ENCODE assay signal across 17 cellular contexts in the genomic region with DNA sequence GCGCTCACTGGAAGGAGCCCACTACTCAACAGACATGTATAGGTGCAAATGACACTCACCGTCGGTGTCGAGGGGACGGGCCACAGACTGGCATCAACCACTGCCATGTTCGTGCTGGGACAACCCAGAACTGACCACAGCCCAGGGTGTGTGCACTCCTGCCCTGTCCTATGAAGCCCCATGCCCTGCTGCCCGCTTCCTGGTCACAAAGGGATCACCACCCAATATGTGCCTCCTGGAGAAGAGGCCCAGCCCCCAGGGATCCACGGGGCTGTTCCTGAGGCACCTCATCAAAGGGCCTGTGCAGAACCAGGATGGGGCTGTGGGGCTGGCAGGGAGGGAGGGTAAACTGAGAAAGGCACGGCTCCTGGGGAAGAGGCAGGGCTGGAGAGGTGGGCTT. TPM values are rescaled to one million over a fixed set of nuclear protein-coding genes. Genes with fewer than 3 reads are reported as not detected.
A peak's percentile ranks its signal among the peaks of the same experiment; 100 is the strongest.
DNase-seq lines count a peak whose midpoint lies in the region; ATAC-seq and TF ChIP-seq lines count a peak whose summit lies in the region.
"Had no signal": no experiment of that assay in that cellular context is flagged by ENCODE, and none has a peak within 500 bp of the region (broad histone marks: within the 10 kb centered on the region; RNA-seq: fewer than 3 reads in every experiment).

No MANE protein-coding gene starts in this region.

- no peak for DNase-seq in activated CD8-positive, alpha-beta T cell treated with anti-CD3 and anti-CD28 coated beads, Interleukin-2, amount 10 ng/mL, durations not matched to agents 7 days and 5 days
- DNase-seq in activated CD8-positive, alpha-beta T cell treated with anti-CD3 and anti-CD28 coated beads for 36 hours: no peak
- no peak for DNase-seq in CD4-positive, CD25-positive, alpha-beta regulatory T cell
- no peak for DNase-seq in activated B cell treated with CpG ODN at 0.5 μM for 24 hours
- peak; percentile 32 for DNase-seq in osteoblast (ENCODE audit: insufficient read length, low spot score, missing footprints)
- DNase-seq in NCI-H1417 treated with DMSO at 0.1 percent for 48 hours (lab: John Stamatoyannopoulos, UW): no peak
- no peak for DNase-seq in lower leg skin (ENCODE audit: low spot score in 2 of 2)
- no peak for DNase-seq in HuH-7.5 (ENCODE audit: low spot score)
- DNase-seq: HFFc6, NCI-H1092 treated with DMSO at 0.1 percent for 48 hours, NCI-H1694 treated with DMSO at 0.1 percent for 48 hours, NCI-H2107, NCI-H2227 treated with DMSO at 0.1 percent for 48 hours had no signal

- H3K27ac ChIP-seq in CD4-positive, CD25-positive, alpha-beta regulatory T cell (ENCODE audit: insufficient read depth, low read length, poor library complexity, severe bottlenecking): no peak overlapping the region
- no peak overlapping the region for H3K27ac ChIP-seq in osteoblast (ENCODE audit: low read depth, low read length)

- no peak for TF ChIP-seq POLR2A in lower leg skin (IDR thresholded peaks at IDR 0.05)

- H4K20me1 ChIP-seq in osteoblast (ENCODE audit: insufficient read depth, low read length): no peaks in the 10 kb centered on the region

- no peak overlapping the region for H3K4me3 Mint-ChIP-seq in activated CD8-positive, alpha-beta T cell treated with anti-CD3 and anti-CD28 coated beads, Interleukin-2, amount 10 ng/mL, durations not matched to agents 7 days and 5 days
- no peak overlapping the region for H3K4me3 Mint-ChIP-seq in activated CD8-positive, alpha-beta T cell treated with anti-CD3 and anti-CD28 coated beads for 36 hours
- no peak overlapping the region for H3K4me3 Mint-ChIP-seq in CD4-positive, CD25-positive, alpha-beta regulatory T cell
- no peak overlapping the region for H3K4me3 Mint-ChIP-seq in activated B cell treated with CpG ODN at 0.5 μM for 24 hours
- H3K4me3 Mint-ChIP-seq: HFFc6 had no signal

- H3K27me3 ChIP-seq in CD4-positive, CD25-positive, alpha-beta regulatory T cell (ENCODE audit: control insufficient read depth, insufficient read depth, low read length): no peaks in the 10 kb centered on the region
- no peaks in the 10 kb centered on the region for H3K27me3 ChIP-seq in osteoblast (ENCODE audit: insufficient read depth, low read length)
- H3K27me3 ChIP-seq: BLaER1 treated with 17β-estradiol and CSF1 and Interleukin-3, amounts not matched to agents 10 nM and 100 nM had no signal

- TF ChIP-seq CTCF in activated CD8-positive, alpha-beta T cell treated with anti-CD3 and anti-CD28 coated beads for 36 hours (IDR thresholded peaks at IDR 0.05): no peak
- TF ChIP-seq CTCF in activated B cell treated with CpG ODN at 0.5 μM for 24 hours (IDR thresholded peaks at IDR 0.05) (no peak), osteoblast (IDR thresholded peaks at IDR 0.05; ENCODE audit: extremely low read depth, low read depth, low read length) (no peak), lower leg skin (IDR thresholded peaks at IDR 0.05) (no peak)

- H3K36me3 ChIP-seq in CD4-positive, CD25-positive, alpha-beta regulatory T cell (ENCODE audit: control insufficient read depth, insufficient read depth, low read length): peaks cover 23% of the 10 kb centered on the region
- peaks cover 21% of the 10 kb centered on the region for H3K36me3 ChIP-seq in osteoblast (ENCODE audit: insufficient read depth, low read length)

- no peaks in the 10 kb centered on the region for H3K9me3 ChIP-seq in CD4-positive, CD25-positive, alpha-beta regulatory T cell (ENCODE audit: control insufficient read depth in 2 of 2, low read length in 2 of 2)
- no peaks in the 10 kb centered on the region for H3K9me3 ChIP-seq in osteoblast (ENCODE audit: low read depth, low read length)
- H3K9me3 ChIP-seq: BLaER1 treated with 17β-estradiol and CSF1 and Interleukin-3, amounts not matched to agents 10 nM and 100 nM had no signal

- H3K9me3 Mint-ChIP-seq in activated CD8-positive, alpha-beta T cell treated with anti-CD3 and anti-CD28 coated beads, Interleukin-2, amount 10 ng/mL, durations not matched to agents 7 days and 5 days (ENCODE audit: insufficient read depth): no peaks in the 10 kb centered on the region
- H3K9me3 Mint-ChIP-seq in activated CD8-positive, alpha-beta T cell treated with anti-CD3 and anti-CD28 coated beads for 36 hours: no peaks in the 10 kb centered on the region
- no peaks in the 10 kb centered on the region for H3K9me3 Mint-ChIP-seq in CD4-positive, CD25-positive, alpha-beta regulatory T cell
- no peaks in the 10 kb centered on the region for H3K9me3 Mint-ChIP-seq in activated B cell treated with CpG ODN at 0.5 μM for 24 hours
- H3K9me3 Mint-ChIP-seq: HFFc6 had no signal

- peak overlapping the region; percentile 30 for H3K27ac Mint-ChIP-seq in activated CD8-positive, alpha-beta T cell treated with anti-CD3 and anti-CD28 coated beads, Interleukin-2, amount 10 ng/mL, durations not matched to agents 7 days and 5 days
- no peak overlapping the region for H3K27ac Mint-ChIP-seq in activated CD8-positive, alpha-beta T cell treated with anti-CD3 and anti-CD28 coated beads for 36 hours
- peak overlapping the region in 2 of 3 donors; percentile 20 to 75 for H3K27ac Mint-ChIP-seq in CD4-positive, CD25-positive, alpha-beta regulatory T cell
- peak overlapping the region; percentile 41 for H3K27ac Mint-ChIP-seq in activated B cell treated with CpG ODN at 0.5 μM for 24 hours
- H3K27ac Mint-ChIP-seq: HFFc6 had no signal

- H3K36me3 Mint-ChIP-seq in activated CD8-positive, alpha-beta T cell treated with anti-CD3 and anti-CD28 coated beads, Interleukin-2, amount 10 ng/mL, durations not matched to agents 7 days and 5 days (ENCODE audit: low read depth): peaks cover 61% of the 10 kb centered on the region
- peaks cover 28% of the 10 kb centered on the region for H3K36me3 Mint-ChIP-seq in activated CD8-positive, alpha-beta T cell treated with anti-CD3 and anti-CD28 coated beads for 36 hours (ENCODE audit: low read depth)
- H3K36me3 Mint-ChIP-seq in CD4-positive, CD25-positive, alpha-beta regulatory T cell: peaks cover 17% of the 10 kb centered on the region
- peaks cover 90% of the 10 kb centered on the region for H3K36me3 Mint-ChIP-seq in activated B cell treated with CpG ODN at 0.5 μM for 24 hours (ENCODE audit: low read depth)

- H3K4me2 ChIP-seq in osteoblast (ENCODE audit: insufficient read depth, low read length): no peak overlapping the region

- intact Hi-C loops in activated CD8-positive, alpha-beta T cell treated with anti-CD3 and anti-CD28 coated beads for 36 hours (cut with micrococcal nuclease): no loop called here
- intact Hi-C loops in activated B cell treated with CpG ODN at 0.5 μM for 24 hours (cut with micrococcal nuclease) (no loop called here), lower leg skin (cut with DNase I; ENCODE audit: low total_unique reads) (no loop called here)

- peaks cover 71% of the 10 kb centered on the region for H3K4me1 Mint-ChIP-seq in activated CD8-positive, alpha-beta T cell treated with anti-CD3 and anti-CD28 coated beads, Interleukin-2, amount 10 ng/mL, durations not matched to agents 7 days and 5 days (ENCODE audit: low read depth)
- peaks cover 49% of the 10 kb centered on the region for H3K4me1 Mint-ChIP-seq in activated CD8-positive, alpha-beta T cell treated with anti-CD3 and anti-CD28 coated beads for 36 hours (ENCODE audit: low read depth)
- peaks cover 5 to 62% (median 30%) of the 10 kb centered on the region in 4 donors for H3K4me1 Mint-ChIP-seq in CD4-positive, CD25-positive, alpha-beta regulatory T cell
- peaks cover 46% of the 10 kb centered on the region for H3K4me1 Mint-ChIP-seq in activated B cell treated with CpG ODN at 0.5 μM for 24 hours

- no peaks in the 10 kb centered on the region for H3K79me2 ChIP-seq in osteoblast (ENCODE audit: insufficient read depth, low read length)

- 87 to 88% methylated on average over 9 of the region's 9 CpGs for WGBS in lower leg skin, 2 donors

- no peak for ATAC-seq in activated CD8-positive, alpha-beta T cell treated with anti-CD3 and anti-CD28 coated beads, Interleukin-2, amount 10 ng/mL, durations not matched to agents 7 days and 5 days
- ATAC-seq in activated CD8-positive, alpha-beta T cell treated with anti-CD3 and anti-CD28 coated beads for 36 hours: no peak
- ATAC-seq in CD4-positive, CD25-positive, alpha-beta regulatory T cell (ENCODE audit: low read depth in 2 of 2): no peak
- ATAC-seq in activated B cell treated with CpG ODN at 0.5 μM for 24 hours (ENCODE audit: low read depth): no peak

- CTCF ChIA-PET in activated CD8-positive, alpha-beta T cell treated with anti-CD3 and anti-CD28 coated beads, Interleukin-2, amount 10 ng/mL, durations not matched to agents 7 days and 5 days (lab: Charles Lee): interaction anchor here (1.2 kb wide), 1 partner anchor 88 kb away, joined by 4 read pairs; no protein-coding TSS in a partner anchor
- CTCF ChIA-PET in activated CD8-positive, alpha-beta T cell treated with anti-CD3 and anti-CD28 coated beads for 36 hours (lab: Charles Lee): interaction anchor here (1.0 to 1.3 kb wide), 2 partner anchors 51 to 152 kb away, joined by 3 to 6 read pairs; no protein-coding TSS in a partner anchor
- CTCF ChIA-PET in activated B cell treated with CpG ODN at 0.5 μM for 24 hours (lab: Charles Lee): no interaction called here

- H3K27me3 Mint-ChIP-seq in activated CD8-positive, alpha-beta T cell treated with anti-CD3 and anti-CD28 coated beads, Interleukin-2, amount 10 ng/mL, durations not matched to agents 7 days and 5 days (ENCODE audit: low read depth): no peaks in the 10 kb centered on the region
- H3K27me3 Mint-ChIP-seq in activated CD8-positive, alpha-beta T cell treated with anti-CD3 and anti-CD28 coated beads for 36 hours: no peaks in the 10 kb centered on the region
- no peaks in the 10 kb centered on the region for H3K27me3 Mint-ChIP-seq in CD4-positive, CD25-positive, alpha-beta regulatory T cell
- H3K27me3 Mint-ChIP-seq in activated B cell treated with CpG ODN at 0.5 μM for 24 hours: no peaks in the 10 kb centered on the region

- POLR2A ChIA-PET in activated CD8-positive, alpha-beta T cell treated with anti-CD3 and anti-CD28 coated beads, Interleukin-2, amount 10 ng/mL, durations not matched to agents 7 days and 5 days (lab: Charles Lee): interaction anchor here (0.7 to 1.5 kb wide), 2 partner anchors 9 to 90 kb away, joined by 3 to 7 read pairs; no protein-coding TSS in a partner anchor
- POLR2A ChIA-PET in activated CD8-positive, alpha-beta T cell treated with anti-CD3 and anti-CD28 coated beads for 36 hours (lab: Charles Lee): interaction anchor here (0.6 kb wide), 1 partner anchor 53 kb away, joined by 3 read pairs; no protein-coding TSS in a partner anchor
- POLR2A ChIA-PET in activated B cell treated with CpG ODN at 0.5 μM for 24 hours (lab: Charles Lee): no interaction called here

- no peak overlapping the region for H2AFZ ChIP-seq in osteoblast (ENCODE audit: low read length)

- no peak overlapping the region for H3K4me3 ChIP-seq in CD4-positive, CD25-positive, alpha-beta regulatory T cell (ENCODE audit: low read depth, low read length)
- H3K4me3 ChIP-seq in osteoblast (ENCODE audit: insufficient read depth, low read length) (no peak overlapping the region), lower leg skin (ENCODE audit: low read depth, poor library complexity, severe bottlenecking) (no peak overlapping the region)
- H3K4me3 ChIP-seq: BLaER1 treated with 17β-estradiol and CSF1 and Interleukin-3, amounts not matched to agents 10 nM and 100 nM had no signal

- H3K4me1 ChIP-seq in CD4-positive, CD25-positive, alpha-beta regulatory T cell (ENCODE audit: control insufficient read depth, insufficient read depth, low read length, poor library complexity, severe bottlenecking): peaks cover 44% of the 10 kb centered on the region
- H3K4me1 ChIP-seq in osteoblast (ENCODE audit: insufficient read depth, low read length): no peaks in the 10 kb centered on the region

RNA-seq across cellular contexts. Expression of a gene that starts 43.1 kb away (rescaled TPM):
- total RNA-seq in activated CD8-positive, alpha-beta T cell treated with anti-CD3 and anti-CD28 coated beads, Interleukin-2, amount 10 ng/mL, durations not matched to agents 7 days and 5 days: not detected
- total RNA-seq in activated CD8-positive, alpha-beta T cell treated with anti-CD3 and anti-CD28 coated beads for 36 hours: not detected
- not detected for total RNA-seq in CD4-positive, CD25-positive, alpha-beta regulatory T cell
- polyA plus RNA-seq in CD4-positive, CD25-positive, alpha-beta regulatory T cell: not detected
- total RNA-seq in activated B cell treated with CpG ODN at 0.5 μM for 24 hours (not detected in 2 replicates), osteoblast (not detected in 2 replicates), lower leg skin (not detected)
- total RNA-seq: Daoy, H4, HFFc6, MCF 10A had no signal

RNA-seq across cellular contexts. Expression of a gene that starts 57.3 kb away (rescaled TPM):
- total RNA-seq in activated CD8-positive, alpha-beta T cell treated with anti-CD3 and anti-CD28 coated beads, Interleukin-2, amount 10 ng/mL, durations not matched to agents 7 days and 5 days: 10 to 100 TPM; 35.8 to 36.6 TPM
- 10 to 100 TPM; 16.7 to 22.1 TPM for total RNA-seq in activated CD8-positive, alpha-beta T cell treated with anti-CD3 and anti-CD28 coated beads for 36 hours
- 20.9 TPM for total RNA-seq in CD4-positive, CD25-positive, alpha-beta regulatory T cell
- 10 to 100 TPM; 24.9 to 28.8 (median 27.2) TPM for polyA plus RNA-seq in CD4-positive, CD25-positive, alpha-beta regulatory T cell
- total RNA-seq in activated B cell treated with CpG ODN at 0.5 μM for 24 hours: 19.1 and 30.4 TPM in 2 replicates
- 19.5 and 22.4 TPM in 2 replicates for total RNA-seq in osteoblast
- total RNA-seq in lower leg skin: 10 to 100 TPM; 22.0 to 35.1 (median 25.4) TPM
